In genomic region chr6:153790881-153791473, GRCh38 we compare ENCODE assay signal across 11 cellular contexts.
DNase-seq lines count a peak whose midpoint lies in the region; ATAC-seq, FAIRE-seq and TF ChIP-seq lines count a peak whose summit lies in the region.
"Had no signal": no experiment of that assay in that cellular context is flagged by ENCODE, and none has a peak within 500 bp of the region (broad histone marks: within the 10 kb centered on the region; RNA-seq: fewer than 3 reads in every experiment).

No MANE protein-coding gene starts in this region.

- H3K9ac ChIP-seq in GM12878 (ENCODE audit: control insufficient read depth, insufficient read depth, low read length), result no peak overlapping the region

- TF ChIP-seq CTCF in LNCaP clone FGC (IDR thresholded peaks at IDR 0.05; ENCODE audit: control insufficient read depth, extremely low read depth, insufficient read depth) (peak; percentile 35), GM12878 (IDR thresholded peaks at IDR 0.05 in 2 of 3, conservative IDR thresholded peaks at IDR 0.05 in 1 of 3; ENCODE audit: control insufficient read depth in 2 of 3, extremely low read depth in 1 of 3, insufficient read depth in 1 of 3, low read depth in 3 of 3, low read length in 3 of 3) (peak; percentile 6 to 20 (median 18); a peak in 2 of 6 replicates), osteocyte (IDR thresholded peaks at IDR 0.05) (peak; percentile 22), gastrocnemius medialis (IDR thresholded peaks at IDR 0.05 in 4 of 5, conservative IDR thresholded peaks at IDR 0.05 in 1 of 5) (no peak)

- H3K27ac Mint-ChIP-seq in osteocyte (ENCODE audit: unreplicated experiment), result peak overlapping the region; percentile 52
- H3K27ac Mint-ChIP-seq: activated T-helper 2 cell treated with anti-CD3 and anti-CD28 coated beads, Interferon-gamma antibody, Interleukin-2, Interleukin-4, amounts not matched to agents 10 μg/mL and 5 μg/mL and 100 μg/mL, durations not matched to agents 14 hours and 24 hours and 36 hours had no signal

- peaks cover 2% of the 10 kb centered on the region for H3K36me3 Mint-ChIP-seq in osteocyte (ENCODE audit: unreplicated experiment)

- no peaks in the 10 kb centered on the region for H3K27me3 Mint-ChIP-seq in osteocyte (ENCODE audit: unreplicated experiment)

- BruUV-seq in GM12878 (replicated peaks; lab: Mats Ljungman, UMichigan), result no TSS peak

- H3K4me3 ChIP-seq in LNCaP clone FGC (ENCODE audit: low read depth, low read length), result no peak overlapping the region
- H3K4me3 ChIP-seq in GM12878, result no peak overlapping the region
- no peak overlapping the region for H3K4me3 ChIP-seq in gastrocnemius medialis

- H3K4me1 Mint-ChIP-seq in osteocyte (ENCODE audit: unreplicated experiment), result peaks cover 32% of the 10 kb centered on the region

- ATAC-seq in GM12878, result peak; percentile 43; the same call in 2 of the 3 replicates
- no peak for ATAC-seq in HG03565 (IDR thresholded peaks at IDR 0.05; ENCODE audit: unreplicated experiment)
- no peak for ATAC-seq in gastrocnemius medialis
- ATAC-seq in HG03039 (IDR thresholded peaks at IDR 0.05; ENCODE audit: unreplicated experiment), result no peak

- H3K4me3 Mint-ChIP-seq in osteocyte (ENCODE audit: unreplicated experiment), result no peak overlapping the region

- H4K20me1 ChIP-seq in GM12878 (ENCODE audit: control insufficient read depth, insufficient read depth), result no peaks in the 10 kb centered on the region

- in situ Hi-C loops in GM12878 (cut with MboI) (no loop called here), gastrocnemius medialis (cut with MboI; ENCODE audit: low sequenced_read_pairs in 4 of 4) (no loop called here)

- intact Hi-C loops in GM12878 (cut with micrococcal nuclease; ENCODE audit: unreplicated experiment), result no loop called here
- intact Hi-C loops in gastrocnemius medialis (cut with DNase I; ENCODE audit: low total_unique reads), result no loop called here

- H3K9me3 ChIP-seq in GM12878 (replicated peaks; ENCODE audit: control insufficient read depth, insufficient read depth, low read length) (no peaks in the 10 kb centered on the region), gastrocnemius medialis (no peaks in the 10 kb centered on the region)

- TF ChIP-seq POLR2A in GM12878 (IDR thresholded peaks at IDR 0.05; ENCODE audit: low read depth, low read length) (no peak), gastrocnemius medialis (IDR thresholded peaks at IDR 0.05) (no peak)

- no peaks in the 10 kb centered on the region for H3K4me1 ChIP-seq in GM12878 (ENCODE audit: control insufficient read depth, insufficient read depth, low read length)
- H3K4me1 ChIP-seq in gastrocnemius medialis, result no peaks in the 10 kb centered on the region

- no peak overlapping the region for H2AFZ ChIP-seq in GM12878 (ENCODE audit: control insufficient read depth, low read depth, low read length)

- H3K27me3 ChIP-seq in GM12878 (replicated peaks in 1 of 2; ENCODE audit: control insufficient read depth in 2 of 2, insufficient read depth in 2 of 2, low read length in 1 of 2) (no peaks in the 10 kb centered on the region), gastrocnemius medialis (no peaks in the 10 kb centered on the region)

- CTCF ChIA-PET in GM12878 (lab: Yijun Ruan, JAX), result interaction anchor here (1.2 kb wide), 1 partner anchor 10 kb away, joined by 3 read pairs; no protein-coding TSS in a partner anchor

- DNase-seq in DMS53 (lab: John Stamatoyannopoulos, UW) (peak; percentile 38), DMS53 treated with DMSO at 0.1 percent for 48 hours (lab: John Stamatoyannopoulos, UW; ENCODE audit: unreplicated experiment) (no peak), LNCaP clone FGC (ENCODE audit: low read depth) (no peak), GM12878 (ENCODE audit: low read depth, low spot score) (no peak), osteocyte (ENCODE audit: extremely low spot score, unreplicated experiment) (no peak), gastrocnemius medialis (no peak)
- DNase-seq: NCI-H2081 treated with DMSO at 0.1 percent for 48 hours had no signal

- TF ChIP-seq EP300 in GM12878 (IDR thresholded peaks at IDR 0.05; ENCODE audit: borderline replicate concordance in 1 of 2, control insufficient read depth in 1 of 2, low read depth in 2 of 2, low read length in 2 of 2), result no peak

- RAD21 ChIA-PET in GM12878 (lab: Charles Lee; ENCODE audit: unreplicated experiment), result no interaction called here

- 0% methylated on average over 1 of the region's 1 CpG for WGBS in GM12878 (ENCODE audit: insufficient coverage, insufficient replicate concordance, low lambda C conversion rate, missing lambda C conversion rate)

- peaks cover 9% of the 10 kb centered on the region for H3K9me3 Mint-ChIP-seq in osteocyte (ENCODE audit: unreplicated experiment)
- H3K9me3 Mint-ChIP-seq: activated T-helper 2 cell treated with anti-CD3 and anti-CD28 coated beads, Interferon-gamma antibody, Interleukin-2, Interleukin-4, amounts not matched to agents 10 μg/mL and 5 μg/mL and 100 μg/mL, durations not matched to agents 14 hours and 24 hours and 36 hours had no signal

- H3K4me2 ChIP-seq in GM12878 (ENCODE audit: control insufficient read depth, insufficient read depth), result no peak overlapping the region

- no peaks in the 10 kb centered on the region for H3K36me3 ChIP-seq in GM12878 (ENCODE audit: control insufficient read depth in 2 of 2, insufficient read depth in 2 of 2, low read length in 1 of 2)
- H3K36me3 ChIP-seq in gastrocnemius medialis, result no peaks in the 10 kb centered on the region

- SMC1A ChIA-PET in GM12878 (lab: Charles Lee; ENCODE audit: uncharacterized antibody, unreplicated experiment), result no interaction called here

- FAIRE-seq in GM12878 (lab: Jason Lieb, UNC), result no peak
- FAIRE-seq: A204.1 had no signal

- TF ChIP-seq RAD21 in GM12878 (IDR thresholded peaks at IDR 0.05; ENCODE audit: insufficient read depth, low read depth, low read length), result 0 out of 2 replicates have a peak, but pooled peaks have one; percentile 17

- H3K27ac ChIP-seq in GM12878 (ENCODE audit: control insufficient read depth, insufficient read depth) (no peak overlapping the region), gastrocnemius medialis (no peak overlapping the region)

- no peaks in the 10 kb centered on the region for H3K79me2 ChIP-seq in GM12878 (ENCODE audit: control insufficient read depth, insufficient read depth, low read length)

- POLR2A ChIA-PET in GM12878 (lab: Charles Lee), result no interaction called here

TF ChIP-seq in GM12878, 131 proteins besides CTCF, POLR2A, EP300 and RAD21 (continues in another document):
- no peak for TF ChIP-seq E2F4 (IDR thresholded peaks at IDR 0.05; ENCODE audit: low read depth, low read length)
- no peak for TF ChIP-seq ZNF592 (IDR thresholded peaks at IDR 0.05)
- TF ChIP-seq CBFB (IDR thresholded peaks at IDR 0.05; ENCODE audit: low read depth), result no peak

Comparison
In these comparisons a context has a peak if more than half of its experiments do, and no peak if none do; other contexts are left out.
1. CTCF ChIP-seq: peak in LNCaP clone FGC (single experiment), GM12878 (3 of 3) and osteocyte (single experiment); none in gastrocnemius medialis (0 of 5).